In the genomic region with DNA sequence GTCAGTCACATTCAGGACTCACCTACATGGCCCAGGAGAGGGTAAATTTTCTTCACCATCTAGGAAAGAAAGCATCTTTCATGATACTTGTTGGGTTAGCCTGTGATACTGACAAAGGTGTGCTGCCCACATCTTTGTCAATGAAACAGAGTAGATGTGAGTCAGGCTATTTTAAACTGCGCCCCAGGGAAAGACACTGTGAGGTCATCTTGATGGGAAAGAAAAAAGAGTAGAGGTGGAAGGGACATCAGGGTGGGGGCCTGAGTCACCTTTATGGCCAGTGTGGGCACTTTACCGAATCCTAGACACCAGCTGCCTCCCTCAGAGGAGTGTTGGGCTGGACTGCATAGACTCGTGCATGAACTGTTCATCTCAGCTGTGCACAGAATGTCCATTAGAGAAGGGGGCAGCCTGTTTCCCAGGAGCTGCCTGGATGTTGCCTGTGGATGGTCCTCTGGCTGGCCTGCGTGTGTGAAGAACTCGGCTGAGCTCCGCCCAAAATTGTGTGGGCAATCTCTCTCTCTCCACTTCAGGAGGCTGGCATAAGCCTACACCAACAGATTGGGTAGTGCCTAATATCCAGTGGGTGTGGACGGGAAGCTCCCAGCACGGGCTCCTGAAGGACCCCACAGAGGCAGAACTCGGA, we compare ENCODE assay signal across 20 cellular contexts.
DNase-seq lines count a peak whose midpoint lies in the region; ATAC-seq and TF ChIP-seq lines count a peak whose summit lies in the region.
"Had no signal": no experiment of that assay in that cellular context is flagged by ENCODE, and none has a peak within 500 bp of the region (broad histone marks: within the 10 kb centered on the region; RNA-seq: fewer than 3 reads in every experiment).

No MANE protein-coding gene starts in this region.

- TF ChIP-seq CTCF in GM23338 (conservative IDR thresholded peaks at IDR 0.05; ENCODE audit: low read depth in 2 of 2): no peak
- no peak for TF ChIP-seq CTCF in Panc1 (IDR thresholded peaks at IDR 0.05)
- TF ChIP-seq CTCF in endodermal cell (conservative IDR thresholded peaks at IDR 0.05): no peak
- no peak for TF ChIP-seq CTCF in osteoblast (IDR thresholded peaks at IDR 0.05; ENCODE audit: extremely low read depth, low read depth, low read length)
- no peak for TF ChIP-seq CTCF in natural killer cell (IDR thresholded peaks at IDR 0.05)

- H3K4me3 Mint-ChIP-seq in GM23338: no peak overlapping the region
- no peak overlapping the region for H3K4me3 Mint-ChIP-seq in endodermal cell
- no peak overlapping the region for H3K4me3 Mint-ChIP-seq in natural killer cell
- H3K4me3 Mint-ChIP-seq in activated T-helper 2 cell treated with anti-CD3 and anti-CD28 coated beads, Interferon-gamma antibody, Interleukin-2, Interleukin-4, amounts not matched to agents 10 μg/mL and 5 μg/mL and 100 μg/mL, durations not matched to agents 14 hours and 24 hours and 36 hours (ENCODE audit: low read depth): no peak overlapping the region
- H3K4me3 Mint-ChIP-seq: CD4-positive, alpha-beta memory T cell had no signal

- no TSS peak for BruUV-seq in Panc1 (replicated peaks; lab: Mats Ljungman, UMichigan)

- peaks cover 11% of the 10 kb centered on the region; the same call in 1 of the 2 replicates for H3K4me1 ChIP-seq in GM23338 (ENCODE audit: insufficient read depth)
- H3K4me1 ChIP-seq in Panc1 (ENCODE audit: control insufficient read depth, insufficient read depth, low read length): no peaks in the 10 kb centered on the region
- peaks cover 12% of the 10 kb centered on the region for H3K4me1 ChIP-seq in endodermal cell (ENCODE audit: control insufficient read depth, insufficient read depth, low read length)
- H3K4me1 ChIP-seq in osteoblast (ENCODE audit: insufficient read depth, low read length): no peaks in the 10 kb centered on the region

- H3K4me1 Mint-ChIP-seq in GM23338 (peaks cover 34% of the 10 kb centered on the region), endodermal cell (peaks cover 30% of the 10 kb centered on the region), natural killer cell (no peaks in the 10 kb centered on the region)
- no peaks in the 10 kb centered on the region for H3K4me1 Mint-ChIP-seq in activated T-helper 2 cell treated with anti-CD3 and anti-CD28 coated beads, Interferon-gamma antibody, Interleukin-2, Interleukin-4, amounts not matched to agents 10 μg/mL and 5 μg/mL and 100 μg/mL, durations not matched to agents 14 hours and 24 hours and 36 hours (ENCODE audit: low read depth)
- H3K4me1 Mint-ChIP-seq: CD4-positive, alpha-beta memory T cell had no signal

- H3K27ac Mint-ChIP-seq in GM23338: no peak overlapping the region
- H3K27ac Mint-ChIP-seq in endodermal cell: no peak overlapping the region
- no peak overlapping the region for H3K27ac Mint-ChIP-seq in natural killer cell
- H3K27ac Mint-ChIP-seq in activated T-helper 2 cell treated with anti-CD3 and anti-CD28 coated beads, Interferon-gamma antibody, Interleukin-2, Interleukin-4, amounts not matched to agents 10 μg/mL and 5 μg/mL and 100 μg/mL, durations not matched to agents 14 hours and 24 hours and 36 hours: no peak overlapping the region
- H3K27ac Mint-ChIP-seq: CD4-positive, alpha-beta memory T cell had no signal

- no peak overlapping the region for H3K27ac ChIP-seq in GM23338 (ENCODE audit: low read depth)
- H3K27ac ChIP-seq in Panc1 (ENCODE audit: low read length): no peak overlapping the region
- no peak overlapping the region for H3K27ac ChIP-seq in endodermal cell (ENCODE audit: low read depth, low read length)
- no peak overlapping the region for H3K27ac ChIP-seq in osteoblast (ENCODE audit: low read depth, low read length)

- H4K20me1 ChIP-seq in GM23338 (replicated peaks; ENCODE audit: insufficient read depth) (no peaks in the 10 kb centered on the region), osteoblast (ENCODE audit: insufficient read depth, low read length) (no peaks in the 10 kb centered on the region)

- intact Hi-C loops in Panc1 (cut with micrococcal nuclease; ENCODE audit: unreplicated experiment): no loop called here
- intact Hi-C loops in natural killer cell (cut with micrococcal nuclease): no loop called here
- intact Hi-C loops in activated T-helper 2 cell treated with anti-CD3 and anti-CD28 coated beads, Interferon-gamma antibody, Interleukin-2, Interleukin-4, amounts not matched to agents 10 μg/mL and 5 μg/mL and 100 μg/mL, durations not matched to agents 14 hours and 24 hours and 36 hours (cut with micrococcal nuclease): no loop called here

- CTCF ChIA-PET in Panc1 (lab: Charles Lee): interaction anchor here (0.7 kb wide), 1 partner anchor 344 kb away, joined by 3 read pairs; no protein-coding TSS in a partner anchor

- H3K9me3 ChIP-seq in Panc1 (ENCODE audit: control insufficient read depth, insufficient read depth, low read depth, low read length) (no peaks in the 10 kb centered on the region), endodermal cell (ENCODE audit: control insufficient read depth, low read length) (no peaks in the 10 kb centered on the region), osteoblast (ENCODE audit: low read depth, low read length) (no peaks in the 10 kb centered on the region)

- DNase-seq in GM23338 (ENCODE audit: low spot score) (no peak), Panc1 (ENCODE audit: low read depth, low spot score) (no peak), endodermal cell (peak; percentile 28), osteoblast (ENCODE audit: insufficient read length, low spot score, missing footprints) (peak; percentile 17), natural killer cell (no peak)
- DNase-seq in stimulated activated CD4-positive, alpha-beta T cell treated with anti-CD3 and anti-CD28 coated beads, Interleukin-1b, Interleukin-23, amount 100 ng/mL, for 48 hours: no peak
- DNase-seq in activated T-helper 2 cell treated with anti-CD3 and anti-CD28 coated beads, Interferon-gamma antibody, Interleukin-2, Interleukin-4, amounts not matched to agents 10 μg/mL and 5 μg/mL and 100 μg/mL, durations not matched to agents 14 hours and 24 hours and 36 hours (ENCODE audit: low spot score): no peak
- DNase-seq: C1 segment of cervical spinal cord; Calu3; CD4-positive, alpha-beta memory T cell; COR-L47; DMS153; DND-41; EL; GDM1; GOT3; H7; HCEC 1CT had no signal

- H3K27me3 Mint-ChIP-seq in GM23338 (ENCODE audit: insufficient read depth, low read depth, poor library complexity): peaks cover 8% of the 10 kb centered on the region
- H3K27me3 Mint-ChIP-seq in endodermal cell (ENCODE audit: insufficient read depth): no peaks in the 10 kb centered on the region
- H3K27me3 Mint-ChIP-seq in natural killer cell (ENCODE audit: low read depth in 2 of 2): peaks cover 2 to 3% of the 10 kb centered on the region in 2 donors
- no peaks in the 10 kb centered on the region for H3K27me3 Mint-ChIP-seq in activated T-helper 2 cell treated with anti-CD3 and anti-CD28 coated beads, Interferon-gamma antibody, Interleukin-2, Interleukin-4, amounts not matched to agents 10 μg/mL and 5 μg/mL and 100 μg/mL, durations not matched to agents 14 hours and 24 hours and 36 hours (ENCODE audit: low read depth)

- H3K36me3 ChIP-seq in GM23338 (ENCODE audit: insufficient read depth) (no peaks in the 10 kb centered on the region), Panc1 (ENCODE audit: control insufficient read depth, insufficient read depth, low read length) (no peaks in the 10 kb centered on the region), endodermal cell (ENCODE audit: control insufficient read depth, insufficient read depth, low read length) (no peaks in the 10 kb centered on the region), osteoblast (ENCODE audit: insufficient read depth, low read length) (no peaks in the 10 kb centered on the region)

- H3K27me3 ChIP-seq in GM23338 (ENCODE audit: insufficient read depth) (no peaks in the 10 kb centered on the region), Panc1 (ENCODE audit: control insufficient read depth, insufficient read depth, low read length) (no peaks in the 10 kb centered on the region), endodermal cell (ENCODE audit: control insufficient read depth, insufficient read depth, low read length, poor library complexity, severe bottlenecking) (no peaks in the 10 kb centered on the region), osteoblast (ENCODE audit: insufficient read depth, low read length) (no peaks in the 10 kb centered on the region)

- 0 out of 2 replicates have a peak overlapping the region, but pooled peaks have one; percentile 56 for H2AFZ ChIP-seq in GM23338
- no peak overlapping the region for H2AFZ ChIP-seq in osteoblast (ENCODE audit: low read length)

- H3K36me3 Mint-ChIP-seq in GM23338 (ENCODE audit: low read depth): no peaks in the 10 kb centered on the region
- no peaks in the 10 kb centered on the region for H3K36me3 Mint-ChIP-seq in endodermal cell (ENCODE audit: low read depth)
- H3K36me3 Mint-ChIP-seq in natural killer cell: no peaks in the 10 kb centered on the region
- H3K36me3 Mint-ChIP-seq in activated T-helper 2 cell treated with anti-CD3 and anti-CD28 coated beads, Interferon-gamma antibody, Interleukin-2, Interleukin-4, amounts not matched to agents 10 μg/mL and 5 μg/mL and 100 μg/mL, durations not matched to agents 14 hours and 24 hours and 36 hours (ENCODE audit: low read depth): no peaks in the 10 kb centered on the region
- H3K36me3 Mint-ChIP-seq: CD4-positive, alpha-beta memory T cell had no signal

- H3K9me3 Mint-ChIP-seq in GM23338 (no peaks in the 10 kb centered on the region; the same call in 2 of the 3 replicates), endodermal cell (peaks cover 7% of the 10 kb centered on the region), natural killer cell (no peaks in the 10 kb centered on the region)
- H3K9me3 Mint-ChIP-seq in activated T-helper 2 cell treated with anti-CD3 and anti-CD28 coated beads, Interferon-gamma antibody, Interleukin-2, Interleukin-4, amounts not matched to agents 10 μg/mL and 5 μg/mL and 100 μg/mL, durations not matched to agents 14 hours and 24 hours and 36 hours: no peaks in the 10 kb centered on the region

- H3F3A ChIP-seq in GM23338 (replicated peaks; ENCODE audit: low read depth): no peaks in the 10 kb centered on the region

- H3K4me2 ChIP-seq in GM23338: no peak overlapping the region
- H3K4me2 ChIP-seq in osteoblast (ENCODE audit: insufficient read depth, low read length): no peak overlapping the region

- POLR2A ChIA-PET in Panc1 (lab: Charles Lee): no interaction called here

- in situ Hi-C loops in Panc1 (cut with HindIII; ENCODE audit: low pct_unique_long_range_greater_than_20kb, low sequenced_read_pairs): no loop called here

- H3K9ac ChIP-seq in endodermal cell (ENCODE audit: extremely low read depth, low read length, poor library complexity, severe bottlenecking): no peak overlapping the region

- H3K9me2 ChIP-seq in GM23338 (ENCODE audit: insufficient read depth): no peaks in the 10 kb centered on the region

- H3K4me3 ChIP-seq in GM23338: no peak overlapping the region
- H3K4me3 ChIP-seq in Panc1 (ENCODE audit: low read depth in 2 of 2, low read length in 2 of 2): no peak overlapping the region
- no peak overlapping the region for H3K4me3 ChIP-seq in endodermal cell (ENCODE audit: low read length)
- no peak overlapping the region for H3K4me3 ChIP-seq in osteoblast (ENCODE audit: insufficient read depth, low read length)
- H3K4me3 ChIP-seq: GM12878 had no signal

- ATAC-seq in GM23338 (no peak), Panc1 (peak; percentile 51; the same call in 1 of the 2 replicates), natural killer cell (no peak), GM21367 (IDR thresholded peaks at IDR 0.05; ENCODE audit: unreplicated experiment) (no peak)
- ATAC-seq: GM12878 had no signal

- WGBS in endodermal cell (ENCODE audit: insufficient coverage in 1 of 2, insufficient read length in 1 of 2), 2 experiments: 93 to 100% methylated on average over 4 to 9 of the region's 9 CpGs

- no peaks in the 10 kb centered on the region for H3K79me2 ChIP-seq in GM23338 (replicated peaks; ENCODE audit: insufficient read depth)
- no peaks in the 10 kb centered on the region for H3K79me2 ChIP-seq in osteoblast (ENCODE audit: insufficient read depth, low read length)

Comparison
In these comparisons a context has a peak if more than half of its experiments do, and no peak if none do; other contexts are left out.
1. DNase-seq: peak in endodermal cell (single experiment) and osteoblast (single experiment); none in GM23338 (single experiment), Panc1 (single experiment), natural killer cell (single experiment), stimulated activated CD4-positive, alpha-beta T cell treated with anti-CD3 and anti-CD28 coated beads, Interleukin-1b, Interleukin-23, amount 100 ng/mL, for 48 hours (single experiment) and activated T-helper 2 cell treated with anti-CD3 and anti-CD28 coated beads, Interferon-gamma antibody, Interleukin-2, Interleukin-4, amounts not matched to agents 10 μg/mL and 5 μg/mL and 100 μg/mL, durations not matched to agents 14 hours and 24 hours and 36 hours (single experiment).